ENCODE assay signal across 23 cellular contexts in genomic region chr6:13638014-13638413, GRCh38. TPM values are rescaled to one million over a fixed set of nuclear protein-coding genes. Genes with fewer than 3 reads are reported as not detected.
DNase-seq lines count a peak whose midpoint lies in the region; ATAC-seq and TF ChIP-seq lines count a peak whose summit lies in the region.
"Had no signal": no experiment of that assay in that cellular context is flagged by ENCODE, and none has a peak within 500 bp of the region (broad histone marks: within the 10 kb centered on the region; RNA-seq: fewer than 3 reads in every experiment).

No MANE protein-coding gene starts in this region.

- CTCF ChIA-PET in activated CD4-positive, alpha-beta memory T cell treated with anti-CD3 and anti-CD28 coated beads for 36 hours (lab: Charles Lee), result interaction anchor here (1.3 to 2.4 kb wide), 3 partner anchors 13 to 72 kb away, joined by 3 to 8 read pairs (median 6); partner anchors contain the start of gene NOL7
- CTCF ChIA-PET in activated CD4-positive, alpha-beta memory T cell treated with anti-CD3 and anti-CD28 coated beads, Interleukin-2, amount 10 ng/mL, durations not matched to agents 7 days and 5 days (lab: Charles Lee), result interaction anchor here (1.7 kb wide), 1 partner anchor 72 kb away, joined by 5 read pairs; no protein-coding TSS in a partner anchor
- CTCF ChIA-PET in CD8-positive, alpha-beta T cell (lab: Charles Lee), result no interaction called here
- CTCF ChIA-PET in WTC11 (lab: Charles Lee), result interaction anchor here (0.5 to 6.3 kb wide), 2 partner anchors 13 to 23 kb away, joined by 3 to 51 read pairs; partner anchors contain the start of gene NOL7

- peaks cover 44% of the 10 kb centered on the region for H3K4me1 Mint-ChIP-seq in activated CD4-positive, alpha-beta memory T cell treated with anti-CD3 and anti-CD28 coated beads for 36 hours (ENCODE audit: low read depth)
- H3K4me1 Mint-ChIP-seq in activated CD4-positive, alpha-beta memory T cell treated with anti-CD3 and anti-CD28 coated beads, Interleukin-2, amount 10 ng/mL, durations not matched to agents 7 days and 5 days, result peaks cover 27% of the 10 kb centered on the region
- peaks cover 17% of the 10 kb centered on the region for H3K4me1 Mint-ChIP-seq in CD8-positive, alpha-beta T cell (ENCODE audit: low read depth)
- H3K4me1 Mint-ChIP-seq in WTC11 (peaks cover 57% of the 10 kb centered on the region), memory B cell (peaks cover 11% of the 10 kb centered on the region)

- H3K4me3 Mint-ChIP-seq in activated CD4-positive, alpha-beta memory T cell treated with anti-CD3 and anti-CD28 coated beads for 36 hours, result no peak overlapping the region
- no peak overlapping the region for H3K4me3 Mint-ChIP-seq in activated CD4-positive, alpha-beta memory T cell treated with anti-CD3 and anti-CD28 coated beads, Interleukin-2, amount 10 ng/mL, durations not matched to agents 7 days and 5 days
- no peak overlapping the region for H3K4me3 Mint-ChIP-seq in CD8-positive, alpha-beta T cell
- H3K4me3 Mint-ChIP-seq in WTC11 (no peak overlapping the region), memory B cell (no peak overlapping the region)
- H3K4me3 Mint-ChIP-seq: B cell had no signal

- POLR2A ChIA-PET in activated CD4-positive, alpha-beta memory T cell treated with anti-CD3 and anti-CD28 coated beads for 36 hours (lab: Charles Lee), result no interaction called here
- POLR2A ChIA-PET in activated CD4-positive, alpha-beta memory T cell treated with anti-CD3 and anti-CD28 coated beads, Interleukin-2, amount 10 ng/mL, durations not matched to agents 7 days and 5 days (lab: Charles Lee), result interaction anchor here (4.5 kb wide), 1 partner anchor 22 kb away, joined by 24 read pairs; the partner anchor contains the start of gene NOL7
- POLR2A ChIA-PET in CD8-positive, alpha-beta T cell (lab: Charles Lee), result interaction anchor here (0.9 kb wide), 1 partner anchor 23 kb away, joined by 3 read pairs; the partner anchor contains the start of gene NOL7
- POLR2A ChIA-PET in WTC11 (lab: Charles Lee), result no interaction called here

- H3K36me3 Mint-ChIP-seq in activated CD4-positive, alpha-beta memory T cell treated with anti-CD3 and anti-CD28 coated beads for 36 hours, result peaks cover 31% of the 10 kb centered on the region
- peaks cover 62% of the 10 kb centered on the region for H3K36me3 Mint-ChIP-seq in activated CD4-positive, alpha-beta memory T cell treated with anti-CD3 and anti-CD28 coated beads, Interleukin-2, amount 10 ng/mL, durations not matched to agents 7 days and 5 days (ENCODE audit: low read depth)
- H3K36me3 Mint-ChIP-seq in CD8-positive, alpha-beta T cell, result peaks cover 63% of the 10 kb centered on the region
- peaks cover 13% of the 10 kb centered on the region for H3K36me3 Mint-ChIP-seq in WTC11
- H3K36me3 Mint-ChIP-seq in memory B cell, result peaks cover 19% of the 10 kb centered on the region

- no peak overlapping the region for H3K27ac ChIP-seq in CD8-positive, alpha-beta T cell (ENCODE audit: low read depth, low read length)
- H3K27ac ChIP-seq: A549, body of pancreas, upper lobe of right lung had no signal

- no peaks in the 10 kb centered on the region for H3K9me3 Mint-ChIP-seq in activated CD4-positive, alpha-beta memory T cell treated with anti-CD3 and anti-CD28 coated beads for 36 hours
- H3K9me3 Mint-ChIP-seq in activated CD4-positive, alpha-beta memory T cell treated with anti-CD3 and anti-CD28 coated beads, Interleukin-2, amount 10 ng/mL, durations not matched to agents 7 days and 5 days, result no peaks in the 10 kb centered on the region
- H3K9me3 Mint-ChIP-seq in CD8-positive, alpha-beta T cell, result no peaks in the 10 kb centered on the region
- H3K9me3 Mint-ChIP-seq in WTC11 (no peaks in the 10 kb centered on the region), memory B cell (no peaks in the 10 kb centered on the region)

- H3K9me3 ChIP-seq in CD8-positive, alpha-beta T cell (ENCODE audit: low read length), result no peaks in the 10 kb centered on the region
- H3K9me3 ChIP-seq: A549, body of pancreas, MG63, upper lobe of right lung had no signal

- no peak for TF ChIP-seq CTCF in CD8-positive, alpha-beta T cell (IDR thresholded peaks at IDR 0.05)
- TF ChIP-seq CTCF in WTC11 (IDR thresholded peaks at IDR 0.05), result no peak

- H3K4me3 ChIP-seq in CD8-positive, alpha-beta T cell (ENCODE audit: low read depth, low read length), result no peak overlapping the region
- H3K4me3 ChIP-seq: A549, body of pancreas, MG63, upper lobe of right lung had no signal

- H3K27me3 ChIP-seq in CD8-positive, alpha-beta T cell (ENCODE audit: insufficient read depth, low read length), result no peaks in the 10 kb centered on the region
- H3K27me3 ChIP-seq: body of pancreas, MG63, upper lobe of right lung had no signal

- H3K4me1 ChIP-seq in CD8-positive, alpha-beta T cell (ENCODE audit: insufficient read depth, low read length), result peaks cover 7% of the 10 kb centered on the region
- H3K4me1 ChIP-seq: A549, body of pancreas, upper lobe of right lung had no signal

- no peaks in the 10 kb centered on the region for H3K27me3 Mint-ChIP-seq in activated CD4-positive, alpha-beta memory T cell treated with anti-CD3 and anti-CD28 coated beads for 36 hours
- H3K27me3 Mint-ChIP-seq in activated CD4-positive, alpha-beta memory T cell treated with anti-CD3 and anti-CD28 coated beads, Interleukin-2, amount 10 ng/mL, durations not matched to agents 7 days and 5 days, result no peaks in the 10 kb centered on the region
- H3K27me3 Mint-ChIP-seq in CD8-positive, alpha-beta T cell (ENCODE audit: low read depth), result no peaks in the 10 kb centered on the region
- H3K27me3 Mint-ChIP-seq in WTC11 (ENCODE audit: low read depth) (no peaks in the 10 kb centered on the region), memory B cell (no peaks in the 10 kb centered on the region)
- H3K27me3 Mint-ChIP-seq: B cell had no signal

- intact Hi-C loops in activated CD4-positive, alpha-beta memory T cell treated with anti-CD3 and anti-CD28 coated beads for 36 hours (cut with micrococcal nuclease), result no loop called here
- intact Hi-C loops in CD8-positive, alpha-beta T cell (cut with DNase I, micrococcal nuclease), result no loop called here

- DNase-seq in activated CD4-positive, alpha-beta memory T cell treated with anti-CD3 and anti-CD28 coated beads for 36 hours, result no peak
- DNase-seq in activated CD4-positive, alpha-beta memory T cell treated with anti-CD3 and anti-CD28 coated beads, Interleukin-2, amount 10 ng/mL, durations not matched to agents 7 days and 5 days, result no peak
- no peak for DNase-seq in CD8-positive, alpha-beta T cell
- DNase-seq in WTC11 (ENCODE audit: low spot score), result no peak
- DNase-seq in memory B cell (ENCODE audit: low spot score in 2 of 2), result no peak
- DNase-seq in A172 (ENCODE audit: low spot score), result no peak
- no peak for DNase-seq in epidermal melanocyte (ENCODE audit: insufficient read length, low spot score)
- DNase-seq: activated T-cell treated with anti-CD3 and anti-CD28 coated beads, Interleukin-2, amount 50 U/mL, for 1 hour; body of pancreas; EL; foreskin melanocyte; HCEC 1CT; left colon; MG63; NCI-H2029 treated with DMSO at 0.1 percent for 48 hours; NCI-H345; nucleus accumbens; substantia nigra; T1000; upper lobe of right lung had no signal

- peak overlapping the region; percentile 38 for H3K27ac Mint-ChIP-seq in activated CD4-positive, alpha-beta memory T cell treated with anti-CD3 and anti-CD28 coated beads for 36 hours
- H3K27ac Mint-ChIP-seq in activated CD4-positive, alpha-beta memory T cell treated with anti-CD3 and anti-CD28 coated beads, Interleukin-2, amount 10 ng/mL, durations not matched to agents 7 days and 5 days, result no peak overlapping the region
- peak overlapping the region; percentile 23 for H3K27ac Mint-ChIP-seq in CD8-positive, alpha-beta T cell
- H3K27ac Mint-ChIP-seq in WTC11 (peak overlapping the region; percentile 41), memory B cell (peak overlapping the region; percentile 63)
- H3K27ac Mint-ChIP-seq: B cell had no signal

- ATAC-seq in CD8-positive, alpha-beta T cell, result no peak
- no peak for ATAC-seq in WTC11
- no peak for ATAC-seq in memory B cell (ENCODE audit: low read depth)
- no peak for ATAC-seq in GM21381 (IDR thresholded peaks at IDR 0.05; ENCODE audit: unreplicated experiment)
- ATAC-seq: A549, body of pancreas, left colon, upper lobe of right lung had no signal

- H3K36me3 ChIP-seq in CD8-positive, alpha-beta T cell (ENCODE audit: insufficient read depth, low read length), result peaks cover 13% of the 10 kb centered on the region

TF ChIP-seq in WTC11, 78 proteins besides CTCF, POLR2A, EP300 and RAD21 (continues in another document):
- TF ChIP-seq FOXJ3 (CRISPR knock-in tag; IDR thresholded peaks at IDR 0.05; ENCODE audit: borderline replicate concordance) (no peak), GABPB1 (CRISPR knock-in tag; IDR thresholded peaks at IDR 0.05) (no peak), ERG (CRISPR knock-in tag; IDR thresholded peaks at IDR 0.05) (no peak), CREB1 (CRISPR knock-in tag; IDR thresholded peaks at IDR 0.05) (no peak), CBFB (CRISPR knock-in tag; IDR thresholded peaks at IDR 0.05; ENCODE audit: low read depth) (no peak), USF1 (CRISPR knock-in tag; IDR thresholded peaks at IDR 0.05) (no peak), ZNF138 (CRISPR knock-in tag; conservative IDR thresholded peaks at IDR 0.05) (no peak), IRF2 (CRISPR knock-in tag; IDR thresholded peaks at IDR 0.05; ENCODE audit: borderline replicate concordance, low read depth) (no peak)

RNA-seq across cellular contexts. Expression of gene NOL7, which starts 22.9 kb away (rescaled TPM):
- total RNA-seq in activated CD4-positive, alpha-beta memory T cell treated with anti-CD3 and anti-CD28 coated beads for 36 hours, result 10 to 100 TPM; 88.0 to 94.9 TPM
- total RNA-seq in activated CD4-positive, alpha-beta memory T cell treated with anti-CD3 and anti-CD28 coated beads, Interleukin-2, amount 10 ng/mL, durations not matched to agents 7 days and 5 days, result 10 to 100 TPM; 54.0 to 57.8 TPM
- total RNA-seq in CD8-positive, alpha-beta T cell, result 10 to 100 TPM; 70.5 to 71.1 TPM
- 65.3 to 76.1 TPM (median 66.5 TPM) in 3 replicates for total RNA-seq in WTC11 (2021)
- total RNA-seq in A172 (2014; rRNA removed; shearing (Covaris generic)), result 134 and 164 TPM in 2 replicates

Comparison
In these comparisons a context has a peak if more than half of its experiments do, and no peak if none do; other contexts are left out.
1. POLR2A ChIA-PET loops: an anchor here in activated CD4-positive, alpha-beta memory T cell treated with anti-CD3 and anti-CD28 coated beads, Interleukin-2, amount 10 ng/mL, durations not matched to agents 7 days and 5 days (4.5 kb wide) and CD8-positive, alpha-beta T cell (0.9 kb wide); none called in activated CD4-positive, alpha-beta memory T cell treated with anti-CD3 and anti-CD28 coated beads for 36 hours and WTC11.